In genomic region chr3:152203677-152204076, GRCh38 we compare ENCODE assay signal across 10 cellular contexts.
DNase-seq lines count a peak whose midpoint lies in the region; ATAC-seq and TF ChIP-seq lines count a peak whose summit lies in the region.
"Had no signal": no experiment of that assay in that cellular context is flagged by ENCODE, and none has a peak within 500 bp of the region (broad histone marks: within the 10 kb centered on the region; RNA-seq: fewer than 3 reads in every experiment).

No MANE protein-coding gene starts in this region.

- dilution Hi-C loops in mammary epithelial cell (cut with HindIII; ENCODE audit: low sequenced_read_pairs), result no loop called here

- H3K9ac ChIP-seq in mammary epithelial cell (ENCODE audit: insufficient read depth, low read length), result no peak overlapping the region

- peaks cover 83% of the 10 kb centered on the region for H3K4me1 Mint-ChIP-seq in activated naive CD8-positive, alpha-beta T cell (ENCODE audit: low read depth)

- TF ChIP-seq POLR2A in breast epithelium (IDR thresholded peaks at IDR 0.05) (no peak), upper lobe of left lung (IDR thresholded peaks at IDR 0.05) (no peak)

- no peaks in the 10 kb centered on the region for H4K20me1 ChIP-seq in mammary epithelial cell (ENCODE audit: insufficient read depth, low read length)

- peak overlapping the region; percentile 95 for H3K27ac Mint-ChIP-seq in activated naive CD8-positive, alpha-beta T cell

- CTCF ChIA-PET in mammary epithelial cell (lab: Charles Lee; ENCODE audit: low non-redundant PET), result no interaction called here

- DNase-seq in breast epithelium (ENCODE audit: low spot score in 2 of 2) (no peak), mammary epithelial cell (no peak), lower lobe of right lung (no peak), upper lobe of left lung (no peak), NOMO-1 (lab: John Stamatoyannopoulos, UW; ENCODE audit: unreplicated experiment in 2 of 2) (no peak), foreskin fibroblast (no peak), brain microvascular endothelial cell (no peak)
- DNase-seq: activated CD4-positive, alpha-beta T cell treated with anti-CD3 and anti-CD28 coated beads for 48 hours; NCI-H446 had no signal

- H3K9me3 ChIP-seq in breast epithelium (no peaks in the 10 kb centered on the region), mammary epithelial cell (replicated peaks; ENCODE audit: insufficient read depth, low read length) (no peaks in the 10 kb centered on the region), lower lobe of right lung (no peaks in the 10 kb centered on the region), upper lobe of left lung (no peaks in the 10 kb centered on the region)

- no peaks in the 10 kb centered on the region for H3K9me3 Mint-ChIP-seq in activated naive CD8-positive, alpha-beta T cell (ENCODE audit: low read depth)

- H3K27me3 ChIP-seq in breast epithelium (no peaks in the 10 kb centered on the region), mammary epithelial cell (ENCODE audit: insufficient read depth, low read length) (no peaks in the 10 kb centered on the region), lower lobe of right lung (ENCODE audit: low read depth) (no peaks in the 10 kb centered on the region), upper lobe of left lung (no peaks in the 10 kb centered on the region), brain microvascular endothelial cell (replicated peaks) (no peaks in the 10 kb centered on the region)

- TF ChIP-seq EP300 in upper lobe of left lung (IDR thresholded peaks at IDR 0.05), result no peak

- TF ChIP-seq CTCF in breast epithelium (IDR thresholded peaks at IDR 0.05), result no peak
- TF ChIP-seq CTCF in mammary epithelial cell (conservative IDR thresholded peaks at IDR 0.05 in 1 of 2, IDR thresholded peaks at IDR 0.05 in 1 of 2; ENCODE audit: extremely low read depth in 1 of 2, insufficient read depth in 1 of 2, low read depth in 1 of 2, low read length in 2 of 2), result no peak
- TF ChIP-seq CTCF in lower lobe of right lung (IDR thresholded peaks at IDR 0.05), result no peak
- TF ChIP-seq CTCF in upper lobe of left lung (IDR thresholded peaks at IDR 0.05), result no peak
- no peak for TF ChIP-seq CTCF in foreskin fibroblast (IDR thresholded peaks at IDR 0.05; ENCODE audit: low read depth, low read length)
- TF ChIP-seq CTCF in brain microvascular endothelial cell (IDR thresholded peaks at IDR 0.05; ENCODE audit: low read depth, low read length, missing control alignments), result no peak

- in situ Hi-C loops in mammary epithelial cell (cut with MboI; ENCODE audit: low sequenced_read_pairs in 2 of 2), result no loop called here
- in situ Hi-C loops in brain microvascular endothelial cell (cut with HindIII; ENCODE audit: low pct_ligation_motif_present, low sequenced_read_pairs), result no loop called here

- H3K27ac ChIP-seq in breast epithelium (peak overlapping the region in 1 of 2 donors; percentile 6), mammary epithelial cell (ENCODE audit: insufficient read depth, low read depth, low read length) (no peak overlapping the region), lower lobe of right lung (peak overlapping the region; percentile 74), upper lobe of left lung (peak overlapping the region; percentile 63 to 84 (median 78)), brain microvascular endothelial cell (no peak overlapping the region)

- H3K36me3 ChIP-seq in breast epithelium, result no peaks in the 10 kb centered on the region
- H3K36me3 ChIP-seq in mammary epithelial cell (ENCODE audit: insufficient read depth, low read length), result no peaks in the 10 kb centered on the region
- no peaks in the 10 kb centered on the region for H3K36me3 ChIP-seq in lower lobe of right lung
- no peaks in the 10 kb centered on the region for H3K36me3 ChIP-seq in upper lobe of left lung
- H3K36me3 ChIP-seq in brain microvascular endothelial cell (replicated peaks), result no peaks in the 10 kb centered on the region

- no peak overlapping the region for H3K4me2 ChIP-seq in mammary epithelial cell (ENCODE audit: insufficient read depth, low read depth, low read length)

- no TSS peak for BruUV-seq in mammary epithelial cell (replicated peaks; lab: Mats Ljungman, UMichigan)

- H2AFZ ChIP-seq in mammary epithelial cell (ENCODE audit: low read depth, low read length), result no peak overlapping the region

- H3K36me3 Mint-ChIP-seq in activated naive CD8-positive, alpha-beta T cell, result no peaks in the 10 kb centered on the region

- no peaks in the 10 kb centered on the region for H3K79me2 ChIP-seq in mammary epithelial cell (ENCODE audit: insufficient read depth, low read length)

- 100% methylated on average over 1 of the region's 1 CpG for WGBS in mammary epithelial cell (ENCODE audit: low coverage, missing lambda C conversion rate)
- 26 to 52% methylated on average over 1 of the region's 1 CpG for WGBS in upper lobe of left lung, 2 donors

- intact Hi-C loops in breast epithelium (cut with DNase I; ENCODE audit: low total_unique reads), result no loop called here
- intact Hi-C loops in mammary epithelial cell (cut with micrococcal nuclease), result no loop called here
- intact Hi-C loops in lower lobe of right lung (cut with DNase I), result loop anchor here (10.0 kb wide), 1 partner anchor 61 kb away; the partner anchor contains the start of gene MBNL1

- no peak for ATAC-seq in lower lobe of right lung
- ATAC-seq in upper lobe of left lung (ENCODE audit: low FRiP score in 2 of 2), result no peak

- H3K4me3 Mint-ChIP-seq in activated naive CD8-positive, alpha-beta T cell, result peak overlapping the region; percentile 86

- H3K4me3 ChIP-seq in breast epithelium, result peak overlapping the region in 2 of 3 donors; percentile 6 to 22
- H3K4me3 ChIP-seq in mammary epithelial cell (replicated peaks in 1 of 3; ENCODE audit: insufficient read depth in 1 of 3, low read depth in 2 of 3, low read length in 3 of 3), result no peak overlapping the region
- H3K4me3 ChIP-seq in lower lobe of right lung, result peak overlapping the region; percentile 41
- peak overlapping the region in 2 of 4 donors; percentile 19 to 27 for H3K4me3 ChIP-seq in upper lobe of left lung
- no peak overlapping the region for H3K4me3 ChIP-seq in foreskin fibroblast (ENCODE audit: low read depth in 1 of 2, low read length in 2 of 2)
- no peak overlapping the region for H3K4me3 ChIP-seq in brain microvascular endothelial cell (ENCODE audit: low read depth, low read length)

- no peaks in the 10 kb centered on the region for H3K27me3 Mint-ChIP-seq in activated naive CD8-positive, alpha-beta T cell

- H3K4me1 ChIP-seq in breast epithelium, result no peaks in the 10 kb centered on the region
- no peaks in the 10 kb centered on the region for H3K4me1 ChIP-seq in mammary epithelial cell (ENCODE audit: insufficient read depth, low read length)
- peaks cover 38% of the 10 kb centered on the region for H3K4me1 ChIP-seq in lower lobe of right lung
- H3K4me1 ChIP-seq in upper lobe of left lung, result peaks cover 14 to 40% (median 22%) of the 10 kb centered on the region in 4 donors

Comparison
In these comparisons a context has a peak if more than half of its experiments do, and no peak if none do; other contexts are left out.
1. H3K4me3 ChIP-seq: peak in breast epithelium (2 of 3) and lower lobe of right lung (single experiment); none in mammary epithelial cell (0 of 3), foreskin fibroblast (0 of 2) and brain microvascular endothelial cell (single experiment).
2. H3K27ac ChIP-seq: peak in lower lobe of right lung (single experiment) and upper lobe of left lung (4 of 4); none in mammary epithelial cell (single experiment) and brain microvascular endothelial cell (single experiment).